ENCODE assay signal across 17 cellular contexts in genomic region chr2:109607766-109608165, GRCh38. TPM values are rescaled to one million over a fixed set of nuclear protein-coding genes. Genes with fewer than 3 reads are reported as not detected.
A peak's percentile ranks its signal among the peaks of the same experiment; 100 is the strongest.
DNase-seq lines count a peak whose midpoint lies in the region; ATAC-seq, FAIRE-seq and TF ChIP-seq lines count a peak whose summit lies in the region.
"Had no signal": no experiment of that assay in that cellular context is flagged by ENCODE, and none has a peak within 500 bp of the region (broad histone marks: within the 10 kb centered on the region; RNA-seq: fewer than 3 reads in every experiment).

No MANE protein-coding gene starts in this region.

- H3K4me3 ChIP-seq in AG10803 (ENCODE audit: low read length) = no peak overlapping the region
- H3K4me3 ChIP-seq in bronchial epithelial cell (ENCODE audit: low read depth, low read length) = no peak overlapping the region

- FAIRE-seq in bronchial epithelial cell (lab: Jason Lieb, UNC) = no peak

- DNase-seq in AG10803 (ENCODE audit: low read depth) = peak; percentile 24
- peak; percentile 40 for DNase-seq in M059J (ENCODE audit: low read depth)
- peak; percentile 61 for DNase-seq in bronchial epithelial cell (ENCODE audit: low read depth)
- DNase-seq in kidney tubule cell (ENCODE audit: low spot score) = peak; percentile 20
- no peak for DNase-seq in stimulated activated CD4-positive, alpha-beta T cell treated with anti-CD3 and anti-CD28 coated beads, Interleukin-1b, Interleukin-23, amount 100 ng/mL, for 48 hours
- DNase-seq in activated CD4-positive, CD25-positive, alpha-beta regulatory T cell (lab: John Stamatoyannopoulos, UW) = no peak
- DNase-seq: activated CD8-positive, alpha-beta memory T cell treated with anti-CD3 and anti-CD28 coated beads, Interleukin-2, amount 50 U/mL, for 4 hours; activated naive CD4-positive, alpha-beta T cell treated with anti-CD3 and anti-CD28 coated beads for 36 hours; effector memory CD4-positive, alpha-beta T cell; GF-D8; NCI-H1092 treated with DMSO at 0.1 percent for 48 hours; NCI-H2171; nephron progenitor cell; right cardiac atrium; Right ventricle myocardium superior had no signal

- no peaks in the 10 kb centered on the region for H3K27me3 ChIP-seq in bronchial epithelial cell (ENCODE audit: control insufficient read depth, insufficient read depth, low read length)

- no peaks in the 10 kb centered on the region for H3K36me3 ChIP-seq in bronchial epithelial cell (ENCODE audit: control insufficient read depth, insufficient read depth, low read length)

- TF ChIP-seq CTCF in AG10803 (conservative IDR thresholded peaks at IDR 0.05; ENCODE audit: low read length) (no peak), bronchial epithelial cell (IDR thresholded peaks at IDR 0.05; ENCODE audit: insufficient read depth, low read length, severe bottlenecking) (no peak)

- ATAC-seq in HG03097 (IDR thresholded peaks at IDR 0.05; ENCODE audit: low FRiP score, unreplicated experiment) = no peak
- no peak for ATAC-seq in HG02623 (IDR thresholded peaks at IDR 0.05; ENCODE audit: unreplicated experiment)
- ATAC-seq: right cardiac atrium had no signal

RNA-seq across cellular contexts. Expression of gene SEPTIN10, which starts 6.0 kb away (rescaled TPM):
- 47.0 and 74.5 TPM in 2 replicates for total RNA-seq in M059J (2014; rRNA removed; shearing (Covaris generic))
- total RNA-seq in bronchial epithelial cell = 62.4 and 89.7 TPM in 2 replicates

RNA-seq across cellular contexts. Expression of gene SOWAHC, which starts 6.4 kb away (rescaled TPM):
- total RNA-seq in M059J (2014; rRNA removed; shearing (Covaris generic)) = 7.5 and 11.4 TPM in 2 replicates
- total RNA-seq in bronchial epithelial cell = 48.4 and 63.5 TPM in 2 replicates

Comparison
In these comparisons a context has a peak if more than half of its experiments do, and no peak if none do; other contexts are left out.
1. DNase-seq: peak in AG10803 (single experiment), M059J (single experiment), bronchial epithelial cell (single experiment) and kidney tubule cell (single experiment); none in stimulated activated CD4-positive, alpha-beta T cell treated with anti-CD3 and anti-CD28 coated beads, Interleukin-1b, Interleukin-23, amount 100 ng/mL, for 48 hours (single experiment) and activated CD4-positive, CD25-positive, alpha-beta regulatory T cell (0 of 4).